In genomic region chr2:143807677-143808076, GRCh38 we compare ENCODE assay signal across 1 cellular context.
TF ChIP-seq lines count a peak whose summit lies in the region.

No MANE protein-coding gene starts in this region.

TF ChIP-seq in HepG2, 621 proteins besides CTCF, POLR2A, EP300 and RAD21 (continued from another document):
- TF ChIP-seq ZNF407 (CRISPR knock-in tag; IDR thresholded peaks at IDR 0.05; ENCODE audit: not compliant biosample characterization) (no peak), CEBPB (IDR thresholded peaks at IDR 0.05; ENCODE audit: borderline replicate concordance, low read depth, low read length) (peak; percentile 95)
